1 cellular context compared by ENCODE assay signal in genomic region chr4:104494161-104494560, GRCh38.
TF ChIP-seq lines count a peak whose summit lies in the region.

No MANE protein-coding gene starts in this region.

TF ChIP-seq in H1, 55 proteins besides CTCF, POLR2A, EP300 and RAD21 (continued from another document):
- TF ChIP-seq TBP (IDR thresholded peaks at IDR 0.05; ENCODE audit: low read depth, low read length) (no peak), SP2 (IDR thresholded peaks at IDR 0.05; ENCODE audit: low read length) (no peak)
